ENCODE assay signal across 8 cellular contexts in the genomic region with DNA sequence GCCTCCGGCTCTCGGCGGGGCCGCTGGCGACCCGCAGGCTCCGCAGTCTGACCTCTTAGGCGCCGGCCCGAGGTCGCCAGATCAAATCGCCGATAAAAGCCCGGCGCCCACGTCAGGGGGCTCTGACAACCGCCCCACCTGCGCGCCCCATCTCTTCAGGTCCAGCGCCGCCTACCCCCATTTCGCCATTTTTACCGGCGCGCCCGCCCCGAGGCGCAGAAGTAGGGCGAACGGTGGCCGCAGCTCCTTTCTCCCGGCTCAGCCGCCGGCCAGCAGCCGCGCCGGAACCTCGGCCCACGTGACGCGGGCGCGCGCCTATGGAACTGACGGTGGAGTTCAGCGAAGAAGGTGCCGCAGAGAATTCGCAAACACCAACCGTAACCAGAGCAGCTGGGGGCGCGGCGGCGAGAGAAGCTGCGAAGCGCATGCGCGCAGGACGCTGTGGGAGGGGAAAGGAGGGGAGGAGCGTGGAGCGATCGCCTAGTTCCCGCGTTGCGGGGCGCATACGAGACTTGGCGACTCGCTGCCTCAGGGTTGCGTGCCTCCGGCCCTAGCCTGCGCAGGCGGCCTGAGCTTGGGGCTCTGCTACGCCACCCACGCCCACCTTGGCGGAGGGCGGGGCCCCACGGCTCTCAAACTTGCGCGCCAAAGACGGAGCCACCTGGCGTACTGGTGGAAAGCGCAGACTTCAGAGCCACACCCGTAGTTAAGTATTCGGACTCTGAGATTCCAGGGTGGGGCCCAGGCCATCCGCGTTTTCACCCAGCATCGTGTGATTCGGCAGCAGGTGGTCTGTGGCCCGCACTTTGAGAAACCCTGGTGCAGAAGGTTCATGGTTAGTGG. TPM values are rescaled to one million over a fixed set of nuclear protein-coding genes. Genes with fewer than 3 reads are reported as not detected.
DNase-seq lines count a peak whose midpoint lies in the region; ATAC-seq, FAIRE-seq and TF ChIP-seq lines count a peak whose summit lies in the region.

A gene with protein sequence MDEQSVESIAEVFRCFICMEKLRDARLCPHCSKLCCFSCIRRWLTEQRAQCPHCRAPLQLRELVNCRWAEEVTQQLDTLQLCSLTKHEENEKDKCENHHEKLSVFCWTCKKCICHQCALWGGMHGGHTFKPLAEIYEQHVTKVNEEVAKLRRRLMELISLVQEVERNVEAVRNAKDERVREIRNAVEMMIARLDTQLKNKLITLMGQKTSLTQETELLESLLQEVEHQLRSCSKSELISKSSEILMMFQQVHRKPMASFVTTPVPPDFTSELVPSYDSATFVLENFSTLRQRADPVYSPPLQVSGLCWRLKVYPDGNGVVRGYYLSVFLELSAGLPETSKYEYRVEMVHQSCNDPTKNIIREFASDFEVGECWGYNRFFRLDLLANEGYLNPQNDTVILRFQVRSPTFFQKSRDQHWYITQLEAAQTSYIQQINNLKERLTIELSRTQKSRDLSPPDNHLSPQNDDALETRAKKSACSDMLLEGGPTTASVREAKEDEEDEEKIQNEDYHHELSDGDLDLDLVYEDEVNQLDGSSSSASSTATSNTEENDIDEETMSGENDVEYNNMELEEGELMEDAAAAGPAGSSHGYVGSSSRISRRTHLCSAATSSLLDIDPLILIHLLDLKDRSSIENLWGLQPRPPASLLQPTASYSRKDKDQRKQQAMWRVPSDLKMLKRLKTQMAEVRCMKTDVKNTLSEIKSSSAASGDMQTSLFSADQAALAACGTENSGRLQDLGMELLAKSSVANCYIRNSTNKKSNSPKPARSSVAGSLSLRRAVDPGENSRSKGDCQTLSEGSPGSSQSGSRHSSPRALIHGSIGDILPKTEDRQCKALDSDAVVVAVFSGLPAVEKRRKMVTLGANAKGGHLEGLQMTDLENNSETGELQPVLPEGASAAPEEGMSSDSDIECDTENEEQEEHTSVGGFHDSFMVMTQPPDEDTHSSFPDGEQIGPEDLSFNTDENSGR (minus strand): TSS at position 418 of the 843 bp plus-strand sequence. CDS start 419 bp downstream, outside the sequence.

- TF ChIP-seq EP300 in upper lobe of left lung (IDR thresholded peaks at IDR 0.05), result no peak

- peak; percentile 93 for DNase-seq in GM12892 (ENCODE audit: insufficient read length)
- DNase-seq in NCI-H146 (lab: John Stamatoyannopoulos, UW), result peak; percentile 99
- peak; percentile 97 to 100 (median 98) for DNase-seq in T-helper 1 cell
- DNase-seq in adrenal gland, result peak; percentile 97 to 98 (median 98)
- peak; percentile 96 to 100 (median 98) for DNase-seq in heart left ventricle
- peak; percentile 94 to 99 (median 96) for DNase-seq in posterior cingulate gyrus
- DNase-seq in upper lobe of left lung, result peak; percentile 99

- peak; percentile 100 for FAIRE-seq in GM12892 (lab: Jason Lieb, UNC)

- intact Hi-C loops in adrenal gland (cut with DNase I) (no loop called here), heart left ventricle (cut with DNase I) (loop anchor here in 7 of 10 donors (1.0 to 10.0 kb wide), 6 partner anchors 46 to 592 kb away; a partner anchor contains a TSS), posterior cingulate gyrus (cut with DNase I) (loop anchor here (2.0 to 10.0 kb wide), 3 partner anchors 48 to 589 kb away; a partner anchor contains a TSS)

- peak in 1 of 6 experiments; percentile 2 for TF ChIP-seq CTCF in adrenal gland (IDR thresholded peaks at IDR 0.05)
- TF ChIP-seq CTCF in heart left ventricle (IDR thresholded peaks at IDR 0.05), result peak in 2 of 12 donors; percentile 17 to 42
- peak in 3 of 6 experiments; percentile 5 to 45 (median 38) for TF ChIP-seq CTCF in upper lobe of left lung (IDR thresholded peaks at IDR 0.05)

- WGBS in adrenal gland, 4 donors, result 0 to 3% (median 0%) methylated on average over 9 to 89 of the region's 89 CpGs
- 0 to 1% (median 0%) methylated on average over 43 to 89 of the region's 89 CpGs for WGBS in heart left ventricle, 4 donors
- 1% methylated on average over 55 of the region's 89 CpGs; no CpG with 5 or more reads in 1 of the 2 donors for WGBS in upper lobe of left lung, 2 donors

- H3K27me3 ChIP-seq in adrenal gland (no peaks in the 10 kb centered on the region), heart left ventricle (no peaks in the 10 kb centered on the region), upper lobe of left lung (no peaks in the 10 kb centered on the region)

- H3K36me3 ChIP-seq in adrenal gland (replicated peaks in 1 of 2) (no peaks in the 10 kb centered on the region), heart left ventricle (peaks cover 0 to 28% (median 19%) of the 10 kb centered on the region in 9 donors), upper lobe of left lung (peaks cover 0 to 4% (median under 1%) of the 10 kb centered on the region in 4 donors)

- peak within 1 kb of the TSS; percentile 67 to 95 (median 91) for H3K27ac ChIP-seq in adrenal gland
- H3K27ac ChIP-seq in heart left ventricle, result peak within 1 kb of the TSS; percentile 64 to 96 (median 92)
- peak within 1 kb of the TSS; percentile 86 to 95 (median 90) for H3K27ac ChIP-seq in upper lobe of left lung

- ATAC-seq in HG02852 (IDR thresholded peaks at IDR 0.05; ENCODE audit: unreplicated experiment) (peak; percentile 91), heart left ventricle (peak; percentile 98 to 100 (median 99)), upper lobe of left lung (ENCODE audit: low FRiP score in 2 of 2) (peak; percentile 100)

- H3K4me1 ChIP-seq in adrenal gland (replicated peaks in 1 of 2) (peaks cover 16 to 29% of the 10 kb centered on the region in 2 donors), heart left ventricle (peaks cover 0 to 34% (median 19%) of the 10 kb centered on the region in 12 donors), upper lobe of left lung (peaks cover 21 to 32% (median 23%) of the 10 kb centered on the region in 4 donors)

- H3K4me3 ChIP-seq in adrenal gland, result peak within 1 kb of the TSS; percentile 62 to 87 (median 84)
- H3K4me3 ChIP-seq in heart left ventricle, result peak within 1 kb of the TSS; percentile 78 to 100 (median 89)
- peak within 1 kb of the TSS; percentile 79 to 99 (median 92) for H3K4me3 ChIP-seq in upper lobe of left lung

- H3K9me3 ChIP-seq in adrenal gland (replicated peaks in 1 of 3), result no peaks in the 10 kb centered on the region
- no peaks in the 10 kb centered on the region for H3K9me3 ChIP-seq in heart left ventricle
- H3K9me3 ChIP-seq in upper lobe of left lung, result no peaks in the 10 kb centered on the region

- TF ChIP-seq POLR2A in GM12892 (IDR thresholded peaks at IDR 0.05; ENCODE audit: low read depth, low read length), result peak; percentile 71
- peak; percentile 79 to 87 for TF ChIP-seq POLR2A in adrenal gland (IDR thresholded peaks at IDR 0.05)
- TF ChIP-seq POLR2A in heart left ventricle (IDR thresholded peaks at IDR 0.05), result peak in 1 of 2 donors; percentile 81
- peak; percentile 34 to 91 (median 74) for TF ChIP-seq POLR2A in upper lobe of left lung (IDR thresholded peaks at IDR 0.05)

RNA-seq across cellular contexts. Expression of the gene that starts here (rescaled TPM):
- 8.8 TPM for polyA plus RNA-seq in GM12892 (2012; ENCODE audit: missing spikeins)
- total RNA-seq in adrenal gland, result 10 to 100 TPM; 18.0 to 37.2 (median 25.0) TPM
- polyA plus RNA-seq in adrenal gland, result 10 to 100 TPM in 1 of 3 donors, 1 to 10 TPM in 2; 6.0 to 31.0 (median 8.4) TPM
- total RNA-seq in heart left ventricle, result 10 to 100 TPM; 17.2 to 26.2 (median 19.2) TPM
- 10 to 100 TPM in 1 of 2 donors, 1 to 10 TPM in 1; 5.8 to 19.1 TPM for polyA plus RNA-seq in heart left ventricle
- total RNA-seq in upper lobe of left lung, result 10 to 100 TPM; 13.0 to 30.4 (median 21.5) TPM

Comparison
In these comparisons a context has a peak if more than half of its experiments do, and no peak if none do; other contexts are left out.
1. Peak in every context shown above with its lines: DNase-seq, ATAC-seq, H3K4me3 ChIP-seq and H3K27ac ChIP-seq.
2. intact Hi-C loops: an anchor here in heart left ventricle (1.0 to 10.0 kb wide) and posterior cingulate gyrus (2.0 to 10.0 kb wide); none called in adrenal gland.